ENCODE assay signal across 8 cellular contexts in the genomic region with DNA sequence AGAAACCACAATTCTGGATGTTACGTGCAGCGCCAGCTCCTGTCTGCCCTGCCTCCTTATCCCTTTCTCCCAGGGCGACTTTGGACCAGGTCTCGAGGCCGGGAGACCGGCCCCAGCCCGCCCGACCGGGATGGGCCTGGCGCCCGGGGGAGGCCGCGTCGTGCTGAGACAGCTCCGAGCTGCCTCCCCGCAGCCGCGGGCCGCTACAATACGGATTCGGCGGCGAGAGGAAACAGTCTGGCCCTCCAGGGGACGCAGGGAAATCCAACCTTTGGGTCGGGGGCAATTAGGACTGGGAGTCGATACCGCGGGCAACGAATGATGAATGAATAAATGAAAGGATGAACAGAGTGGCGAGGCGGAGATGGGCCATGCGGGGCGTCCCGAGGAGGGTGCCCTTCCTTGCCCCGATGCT. TPM values are rescaled to one million over a fixed set of nuclear protein-coding genes. Genes with fewer than 3 reads are reported as not detected.
A peak's percentile ranks its signal among the peaks of the same experiment; 100 is the strongest.
DNase-seq lines count a peak whose midpoint lies in the region; TF ChIP-seq lines count a peak whose summit lies in the region.

No MANE protein-coding gene starts in this region.

- no peak overlapping the region for H4K5ac ChIP-seq in H9 (ENCODE audit: insufficient read length, low read depth, low read length)

- no CpG with 5 or more reads among the region's 35 CpGs for WGBS in H9 (ENCODE audit: extremely low coverage, insufficient read length, low lambda C conversion rate)
- WGBS in smooth muscle cell (ENCODE audit: low lambda C conversion rate), result 12% methylated on average over 35 of the region's 35 CpGs

- no peak overlapping the region for H3K56ac ChIP-seq in H9 (ENCODE audit: insufficient read length, low read depth, low read length)

- H3K4me2 ChIP-seq in H9 (ENCODE audit: insufficient read depth, insufficient read length, low read length), result peak overlapping the region; percentile 74
- H3K4me2 ChIP-seq in smooth muscle cell, result peak overlapping the region; percentile 81

- H2AFZ ChIP-seq in H9 (ENCODE audit: low read length) (no peak overlapping the region), smooth muscle cell (ENCODE audit: low read depth) (no peak overlapping the region)

- H4K8ac ChIP-seq in H9 (replicated peaks; ENCODE audit: insufficient read length, low read depth, low read length), result no peak overlapping the region

- TF ChIP-seq CTCF in H9 (conservative IDR thresholded peaks at IDR 0.05) (no peak), smooth muscle cell (IDR thresholded peaks at IDR 0.05; ENCODE audit: borderline replicate concordance, insufficient read depth, poor library complexity, severe bottlenecking) (no peak)

- peak overlapping the region; percentile 41 for H3K4me3 ChIP-seq in smooth muscle cell

- H3K27ac ChIP-seq in H9 (ENCODE audit: insufficient read length, low read depth, low read length) (no peak overlapping the region), smooth muscle cell (ENCODE audit: low read depth) (no peak overlapping the region)

- H3T11ph ChIP-seq in H9 (ENCODE audit: low read length), result no peak overlapping the region

- H3F3A ChIP-seq in smooth muscle cell (ENCODE audit: low read depth), result peaks cover 39% of the 10 kb centered on the region

- no peaks in the 10 kb centered on the region for H3K79me2 ChIP-seq in H9 (ENCODE audit: insufficient read depth, low read length)
- H3K79me2 ChIP-seq in smooth muscle cell (ENCODE audit: low read depth), result no peaks in the 10 kb centered on the region

- no peak overlapping the region for H3K4ac ChIP-seq in H9 (ENCODE audit: low read depth, low read length)

- H3K9me3 ChIP-seq in H9 (ENCODE audit: control insufficient read depth, low read depth, low read length), result no peaks in the 10 kb centered on the region
- no peaks in the 10 kb centered on the region for H3K9me3 ChIP-seq in smooth muscle cell (replicated peaks; ENCODE audit: low read depth)

- no peak overlapping the region for H2BK120ac ChIP-seq in H9 (ENCODE audit: low read depth, low read length, poor library complexity, severe bottlenecking)

- H3K79me1 ChIP-seq in H9 (ENCODE audit: insufficient read depth, low read depth, low read length, poor library complexity, severe bottlenecking), result no peaks in the 10 kb centered on the region

- H2AK5ac ChIP-seq in H9 (ENCODE audit: insufficient read length, low read length), result no peak overlapping the region

- peaks cover 7% of the 10 kb centered on the region; the same call in 1 of the 2 replicates for H3K27me3 ChIP-seq in H9 (ENCODE audit: insufficient read depth, low read length)
- H3K27me3 ChIP-seq in smooth muscle cell (ENCODE audit: low read depth), result no peaks in the 10 kb centered on the region

- no peak overlapping the region for H2BK5ac ChIP-seq in H9 (ENCODE audit: insufficient read length, low read length)

- H4K20me1 ChIP-seq in H9 (ENCODE audit: control insufficient read depth, insufficient read depth, insufficient read length) (no peaks in the 10 kb centered on the region), smooth muscle cell (ENCODE audit: low read depth) (peaks cover 43% of the 10 kb centered on the region)

- H2BK15ac ChIP-seq in H9 (ENCODE audit: low read depth, low read length), result no peak overlapping the region

- no peak overlapping the region for H3K23ac ChIP-seq in H9 (ENCODE audit: insufficient read length, low read depth, low read length)

- peaks cover 19 to 20% of the 10 kb centered on the region in 2 experiments for H3K4me1 Mint-ChIP-seq in H9
- H3K4me1 Mint-ChIP-seq in immature natural killer cell, result peaks cover 4 to 5% of the 10 kb centered on the region in 2 donors

- peaks cover 11% of the 10 kb centered on the region for H3K23me2 ChIP-seq in H9 (ENCODE audit: insufficient read length, low read depth, low read length, poor library complexity, severe bottlenecking)

- H3K9ac ChIP-seq in H9 (ENCODE audit: extremely low read depth, insufficient read length, low read length) (no peak overlapping the region), smooth muscle cell (ENCODE audit: low read depth) (no peak overlapping the region)

- no peaks in the 10 kb centered on the region for H3K9me3 Mint-ChIP-seq in H9
- no peaks in the 10 kb centered on the region for H3K9me3 Mint-ChIP-seq in immature natural killer cell

- H3K36me3 Mint-ChIP-seq in H9 (ENCODE audit: insufficient read depth in 1 of 3, low read depth in 3 of 3) (peaks cover 22 to 41% (median 33%) of the 10 kb centered on the region in 3 experiments), immature natural killer cell (peaks cover 5 to 19% (median 8%) of the 10 kb centered on the region in 3 donors)

- H3K27me3 Mint-ChIP-seq in H9 (ENCODE audit: low read depth), result peaks cover 27% of the 10 kb centered on the region
- peaks cover 2 to 11% (median 10%) of the 10 kb centered on the region in 3 donors for H3K27me3 Mint-ChIP-seq in immature natural killer cell (ENCODE audit: low read depth in 3 of 3)

- H3K36me3 ChIP-seq in smooth muscle cell (ENCODE audit: low read depth), result peaks cover 13% of the 10 kb centered on the region

- H3K14ac ChIP-seq in H9 (ENCODE audit: insufficient read depth, low read length), result peak overlapping the region; percentile 82; the same call in 1 of the 2 replicates

- H2BK12ac ChIP-seq in H9 (ENCODE audit: insufficient read length, low read depth, low read length), result no peak overlapping the region

- H3K4me1 ChIP-seq in H9 (ENCODE audit: insufficient read depth, low read length) (no peaks in the 10 kb centered on the region; the same call in 1 of the 2 replicates), smooth muscle cell (ENCODE audit: low read depth) (no peaks in the 10 kb centered on the region)

- no peak for DNase-seq in H9
- DNase-seq in astrocyte of the hippocampus (ENCODE audit: low read depth, low spot score), result peak; percentile 52
- no peak for DNase-seq in immature natural killer cell
- no peak for DNase-seq in smooth muscle cell (lab: John Stamatoyannopoulos, UW; ENCODE audit: unreplicated experiment)
- no peak for DNase-seq in NCI-H187 treated with DMSO at 0.1 percent for 48 hours (lab: John Stamatoyannopoulos, UW)
- DNase-seq in COLO829 (ENCODE audit: low spot score), result no peak
- DNase-seq in NCI-H69 (lab: John Stamatoyannopoulos, UW), result no peak
- no peak for DNase-seq in NK-92 (lab: John Stamatoyannopoulos, UW; ENCODE audit: unreplicated experiment)

- no peak overlapping the region for H3K18ac ChIP-seq in H9 (ENCODE audit: insufficient read length, low read depth, low read length)

- H2BK20ac ChIP-seq in H9 (ENCODE audit: low read depth, low read length, poor library complexity, severe bottlenecking), result no peak overlapping the region

- H3K27ac Mint-ChIP-seq in H9 (no peak overlapping the region), immature natural killer cell (no peak overlapping the region)

- peak overlapping the region; percentile 73 to 83 for H3K4me3 Mint-ChIP-seq in H9
- H3K4me3 Mint-ChIP-seq in immature natural killer cell, result peak overlapping the region; percentile 23 to 68 (median 50)

- H4K91ac ChIP-seq in H9 (ENCODE audit: insufficient read length, low read depth, low read length), result no peak overlapping the region

RNA-seq across cellular contexts. Expression of gene GRAMD2A, which starts 0.5 kb away (rescaled TPM):
- total RNA-seq in H9 (2021) (1.3 and 1.5 TPM in 2 replicates), smooth muscle cell (2.1 and 2.9 TPM in 2 replicates)
- polyA plus RNA-seq in immature natural killer cell (not detected), smooth muscle cell (0.54 and 2.9 TPM in 2 replicates)

RNA-seq across cellular contexts. Expression of gene PKM, which starts 33.9 kb away (rescaled TPM):
- 1,026 and 1,042 TPM in 2 replicates for total RNA-seq in H9 (2021)
- 100 to 1,000 TPM; 181 to 233 (median 224) TPM for polyA plus RNA-seq in immature natural killer cell
- total RNA-seq in smooth muscle cell, result 1,078 and 1,125 TPM in 2 replicates
- polyA plus RNA-seq in smooth muscle cell, result 1,598 and 1,642 TPM in 2 replicates
